Comparison of ENCODE assay signal across 17 cellular contexts in the genomic region with DNA sequence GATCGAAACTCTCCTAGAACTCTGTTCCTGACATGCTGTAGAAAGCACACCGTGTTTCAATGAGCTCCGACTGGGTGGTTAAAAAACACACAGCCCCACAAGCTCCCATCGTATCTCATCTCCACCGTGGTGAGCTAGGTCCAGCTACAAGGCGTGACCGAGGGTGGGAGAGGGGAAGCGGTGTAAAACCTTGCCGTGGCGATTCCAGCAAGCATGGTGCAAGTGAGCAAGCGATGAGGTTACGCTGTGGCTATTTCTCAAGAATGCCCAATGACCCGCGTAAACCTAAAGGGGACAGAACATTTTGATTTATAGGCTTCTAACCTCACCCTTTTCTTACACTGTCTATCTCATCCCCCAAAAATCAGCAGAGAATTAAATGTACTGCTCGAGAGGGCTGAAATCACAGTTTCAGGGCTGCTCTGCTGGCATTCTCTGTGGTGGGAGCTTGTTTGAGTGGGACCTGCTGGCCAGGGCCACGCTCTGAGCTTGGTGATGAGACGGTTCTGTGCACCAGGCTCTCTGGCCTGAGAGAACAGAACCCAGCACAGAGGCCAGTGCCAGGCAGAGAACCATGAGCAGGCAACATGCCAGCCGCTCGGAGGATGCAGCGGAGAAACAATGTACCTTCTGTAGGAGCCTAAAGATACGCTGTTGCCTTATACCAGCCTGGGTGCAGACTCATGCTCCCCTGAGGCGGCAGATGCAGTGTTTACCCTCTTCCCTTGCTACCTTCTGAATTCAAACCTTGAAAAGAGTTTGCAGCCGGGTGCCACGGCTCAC.
"Had no signal": no experiment of that assay in that cellular context is flagged by ENCODE, and none has a peak within 500 bp of the region (broad histone marks: within the 10 kb centered on the region; RNA-seq: fewer than 3 reads in every experiment).

No MANE protein-coding gene starts in this region.

- ATAC-seq: activated CD8-positive, alpha-beta T cell treated with anti-CD3 and anti-CD28 coated beads for 36 hours; body of pancreas; esophagus mucosa; heart left ventricle had no signal

- DNase-seq: activated CD4-positive, alpha-beta T cell treated with anti-CD3 and anti-CD28 coated beads for 4 hours; activated CD8-positive, alpha-beta memory T cell treated with anti-CD3 and anti-CD28 coated beads, Interleukin-2, amount 50 U/mL, for 4 hours; activated CD8-positive, alpha-beta T cell treated with anti-CD3 and anti-CD28 coated beads for 36 hours; activated naive CD4-positive, alpha-beta T cell treated with Interleukin-2 at 50 U/mL for 16 hours; body of pancreas; heart left ventricle; naive B cell; SK-N-SH; stimulated activated CD4-positive, alpha-beta T cell treated with anti-CD3 and anti-CD28 coated beads, Interleukin-4, amount 100 ng/mL, for 1 hour; stimulated activated CD8-positive, alpha-beta memory T cell treated with anti-CD3 and anti-CD28 coated beads, Interleukin-4, amount 100 ng/mL, for 48 hours; T-helper 1 cell; tibial artery; uterus had no signal

- H3K27ac ChIP-seq: body of pancreas, heart left ventricle, tibial artery, uterus, VCaP had no signal

- H3K27me3 Mint-ChIP-seq: activated CD8-positive, alpha-beta T cell treated with anti-CD3 and anti-CD28 coated beads for 36 hours; naive B cell; stimulated activated naive CD8-positive, alpha-beta T cell treated with anti-CD3 and anti-CD28 coated beads, Interleukin-15, Interleukin-2, amounts not matched to agents 100 ng/mL and 50 ng/mL, for 24 hours had no signal

- H3K27ac Mint-ChIP-seq: activated CD8-positive, alpha-beta T cell treated with anti-CD3 and anti-CD28 coated beads for 36 hours; activated T-helper 1 cell treated with anti-CD3 and anti-CD28 coated beads, Interleukin-12 subunit alpha, Interleukin-12 subunit beta, Interleukin-2, Interleukin-4 antibody, amounts not matched to agents 30 ng/mL and 10 ng/mL and 1 ng/mL, durations not matched to agents 14 hours and 24 hours and 36 hours; naive B cell; stimulated activated naive CD8-positive, alpha-beta T cell treated with anti-CD3 and anti-CD28 coated beads, Interleukin-15, Interleukin-2, amounts not matched to agents 100 ng/mL and 50 ng/mL, for 24 hours had no signal

- H3K9me3 Mint-ChIP-seq: activated CD8-positive, alpha-beta T cell treated with anti-CD3 and anti-CD28 coated beads for 36 hours; activated T-helper 1 cell treated with anti-CD3 and anti-CD28 coated beads, Interleukin-12 subunit alpha, Interleukin-12 subunit beta, Interleukin-2, Interleukin-4 antibody, amounts not matched to agents 30 ng/mL and 10 ng/mL and 1 ng/mL, durations not matched to agents 14 hours and 24 hours and 36 hours; stimulated activated naive CD8-positive, alpha-beta T cell treated with anti-CD3 and anti-CD28 coated beads, Interleukin-15, Interleukin-2, amounts not matched to agents 100 ng/mL and 50 ng/mL, for 24 hours had no signal

- H3K4me3 Mint-ChIP-seq: activated CD8-positive, alpha-beta T cell treated with anti-CD3 and anti-CD28 coated beads for 36 hours; activated T-helper 1 cell treated with anti-CD3 and anti-CD28 coated beads, Interleukin-12 subunit alpha, Interleukin-12 subunit beta, Interleukin-2, Interleukin-4 antibody, amounts not matched to agents 30 ng/mL and 10 ng/mL and 1 ng/mL, durations not matched to agents 14 hours and 24 hours and 36 hours; naive B cell; stimulated activated naive CD8-positive, alpha-beta T cell treated with anti-CD3 and anti-CD28 coated beads, Interleukin-15, Interleukin-2, amounts not matched to agents 100 ng/mL and 50 ng/mL, for 24 hours had no signal

- H3K36me3 Mint-ChIP-seq: naive B cell had no signal
